Comparison of ENCODE assay signal across 1 cellular context in the genomic region with DNA sequence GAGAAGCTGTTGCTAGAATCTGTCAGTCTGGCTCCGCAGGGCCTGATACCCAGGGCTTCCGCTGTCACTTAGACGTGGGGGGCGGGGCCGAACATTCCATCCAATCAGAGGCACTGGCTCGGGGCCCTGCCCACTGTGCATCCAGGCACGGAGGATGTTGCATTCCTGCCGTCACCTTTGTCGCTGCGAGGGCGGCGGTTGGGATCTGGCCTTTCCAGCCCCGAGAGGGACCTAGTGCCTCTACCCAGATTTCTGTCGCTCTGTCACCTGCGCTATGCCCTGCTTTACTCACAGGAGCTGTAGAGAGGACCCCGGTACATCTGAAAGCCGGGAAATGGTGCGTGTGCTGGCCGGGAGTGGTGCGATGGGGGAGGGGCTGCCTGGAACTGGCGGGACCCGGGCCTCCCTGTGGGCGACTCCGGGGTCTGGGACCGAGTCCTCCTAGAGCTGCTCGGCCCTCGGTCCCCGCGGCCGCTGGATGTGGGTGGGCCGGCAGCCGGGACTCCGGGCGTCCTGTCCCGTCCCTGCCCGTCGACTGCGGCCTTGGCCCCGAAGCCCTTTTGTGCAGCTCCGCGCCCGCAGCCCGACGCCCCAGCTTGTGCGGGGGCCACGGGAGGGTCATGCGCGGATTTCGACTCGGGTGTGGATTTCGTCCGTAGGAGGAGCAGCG.
TF ChIP-seq lines count a peak whose summit lies in the region.

A gene (plus strand): TSS at position 133 of the 670 bp plus-strand sequence. CDS start 142 bp downstream, at position 275.

TF ChIP-seq in HepG2, 621 proteins besides CTCF, POLR2A, EP300 and RAD21 (continued from another document and continues in another):
- TF ChIP-seq, protein P1, sequence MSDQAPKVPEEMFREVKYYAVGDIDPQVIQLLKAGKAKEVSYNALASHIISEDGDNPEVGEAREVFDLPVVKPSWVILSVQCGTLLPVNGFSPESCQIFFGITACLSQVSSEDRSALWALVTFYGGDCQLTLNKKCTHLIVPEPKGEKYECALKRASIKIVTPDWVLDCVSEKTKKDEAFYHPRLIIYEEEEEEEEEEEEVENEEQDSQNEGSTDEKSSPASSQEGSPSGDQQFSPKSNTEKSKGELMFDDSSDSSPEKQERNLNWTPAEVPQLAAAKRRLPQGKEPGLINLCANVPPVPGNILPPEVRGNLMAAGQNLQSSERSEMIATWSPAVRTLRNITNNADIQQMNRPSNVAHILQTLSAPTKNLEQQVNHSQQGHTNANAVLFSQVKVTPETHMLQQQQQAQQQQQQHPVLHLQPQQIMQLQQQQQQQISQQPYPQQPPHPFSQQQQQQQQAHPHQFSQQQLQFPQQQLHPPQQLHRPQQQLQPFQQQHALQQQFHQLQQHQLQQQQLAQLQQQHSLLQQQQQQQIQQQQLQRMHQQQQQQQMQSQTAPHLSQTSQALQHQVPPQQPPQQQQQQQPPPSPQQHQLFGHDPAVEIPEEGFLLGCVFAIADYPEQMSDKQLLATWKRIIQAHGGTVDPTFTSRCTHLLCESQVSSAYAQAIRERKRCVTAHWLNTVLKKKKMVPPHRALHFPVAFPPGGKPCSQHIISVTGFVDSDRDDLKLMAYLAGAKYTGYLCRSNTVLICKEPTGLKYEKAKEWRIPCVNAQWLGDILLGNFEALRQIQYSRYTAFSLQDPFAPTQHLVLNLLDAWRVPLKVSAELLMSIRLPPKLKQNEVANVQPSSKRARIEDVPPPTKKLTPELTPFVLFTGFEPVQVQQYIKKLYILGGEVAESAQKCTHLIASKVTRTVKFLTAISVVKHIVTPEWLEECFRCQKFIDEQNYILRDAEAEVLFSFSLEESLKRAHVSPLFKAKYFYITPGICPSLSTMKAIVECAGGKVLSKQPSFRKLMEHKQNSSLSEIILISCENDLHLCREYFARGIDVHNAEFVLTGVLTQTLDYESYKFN (CRISPR knock-in tag; conservative IDR thresholded peaks at IDR 0.05) = peak; percentile 43
- TF ChIP-seq, protein P2, sequence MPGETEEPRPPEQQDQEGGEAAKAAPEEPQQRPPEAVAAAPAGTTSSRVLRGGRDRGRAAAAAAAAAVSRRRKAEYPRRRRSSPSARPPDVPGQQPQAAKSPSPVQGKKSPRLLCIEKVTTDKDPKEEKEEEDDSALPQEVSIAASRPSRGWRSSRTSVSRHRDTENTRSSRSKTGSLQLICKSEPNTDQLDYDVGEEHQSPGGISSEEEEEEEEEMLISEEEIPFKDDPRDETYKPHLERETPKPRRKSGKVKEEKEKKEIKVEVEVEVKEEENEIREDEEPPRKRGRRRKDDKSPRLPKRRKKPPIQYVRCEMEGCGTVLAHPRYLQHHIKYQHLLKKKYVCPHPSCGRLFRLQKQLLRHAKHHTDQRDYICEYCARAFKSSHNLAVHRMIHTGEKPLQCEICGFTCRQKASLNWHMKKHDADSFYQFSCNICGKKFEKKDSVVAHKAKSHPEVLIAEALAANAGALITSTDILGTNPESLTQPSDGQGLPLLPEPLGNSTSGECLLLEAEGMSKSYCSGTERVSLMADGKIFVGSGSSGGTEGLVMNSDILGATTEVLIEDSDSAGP (CRISPR knock-in tag; IDR thresholded peaks at IDR 0.05; ENCODE audit: borderline replicate concordance) = peak; percentile 61; the same call in 1 of the 2 replicates
- TF ChIP-seq, protein P3, sequence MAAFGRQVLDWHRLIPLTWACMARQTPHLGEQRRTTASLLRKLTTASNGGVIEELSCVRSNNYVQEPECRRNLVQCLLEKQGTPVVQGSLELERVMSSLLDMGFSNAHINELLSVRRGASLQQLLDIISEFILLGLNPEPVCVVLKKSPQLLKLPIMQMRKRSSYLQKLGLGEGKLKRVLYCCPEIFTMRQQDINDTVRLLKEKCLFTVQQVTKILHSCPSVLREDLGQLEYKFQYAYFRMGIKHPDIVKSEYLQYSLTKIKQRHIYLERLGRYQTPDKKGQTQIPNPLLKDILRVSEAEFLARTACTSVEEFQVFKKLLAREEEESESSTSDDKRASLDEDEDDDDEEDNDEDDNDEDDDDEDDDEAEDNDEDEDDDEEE (CRISPR knock-in tag; IDR thresholded peaks at IDR 0.05) = peak; percentile 31; the same call in 1 of the 2 replicates
- TF ChIP-seq ZNF251 (CRISPR knock-in tag; IDR thresholded peaks at IDR 0.05) = no peak
- TF ChIP-seq CHCHD3 (CRISPR knock-in tag; IDR thresholded peaks at IDR 0.05) = 0 out of 2 replicates have a peak, but pooled peaks have one; percentile 87
- peak; percentile 97 for TF ChIP-seq TEAD3 (CRISPR knock-in tag; optimal IDR thresholded peaks at IDR 0.05; ENCODE audit: borderline replicate concordance)
- peak; percentile 25; the same call in 1 of the 2 replicates for TF ChIP-seq CCDC6 (CRISPR knock-in tag; IDR thresholded peaks at IDR 0.05)
- no peak for TF ChIP-seq FOXC1 (CRISPR knock-in tag; IDR thresholded peaks at IDR 0.05; ENCODE audit: borderline replicate concordance)
- TF ChIP-seq, protein P4, sequence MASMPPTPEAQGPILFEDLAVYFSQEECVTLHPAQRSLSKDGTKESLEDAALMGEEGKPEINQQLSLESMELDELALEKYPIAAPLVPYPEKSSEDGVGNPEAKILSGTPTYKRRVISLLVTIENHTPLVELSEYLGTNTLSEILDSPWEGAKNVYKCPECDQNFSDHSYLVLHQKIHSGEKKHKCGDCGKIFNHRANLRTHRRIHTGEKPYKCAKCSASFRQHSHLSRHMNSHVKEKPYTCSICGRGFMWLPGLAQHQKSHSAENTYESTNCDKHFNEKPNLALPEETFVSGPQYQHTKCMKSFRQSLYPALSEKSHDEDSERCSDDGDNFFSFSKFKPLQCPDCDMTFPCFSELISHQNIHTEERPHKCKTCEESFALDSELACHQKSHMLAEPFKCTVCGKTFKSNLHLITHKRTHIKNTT (CRISPR knock-in tag; IDR thresholded peaks at IDR 0.05) = no peak
- TF ChIP-seq SPEN (CRISPR knock-in tag; IDR thresholded peaks at IDR 0.05; ENCODE audit: low read depth) = peak; percentile 66
- TF ChIP-seq CAMTA2 (CRISPR knock-in tag; IDR thresholded peaks at IDR 0.05; ENCODE audit: borderline replicate concordance) = no peak
- TF ChIP-seq, protein P5, sequence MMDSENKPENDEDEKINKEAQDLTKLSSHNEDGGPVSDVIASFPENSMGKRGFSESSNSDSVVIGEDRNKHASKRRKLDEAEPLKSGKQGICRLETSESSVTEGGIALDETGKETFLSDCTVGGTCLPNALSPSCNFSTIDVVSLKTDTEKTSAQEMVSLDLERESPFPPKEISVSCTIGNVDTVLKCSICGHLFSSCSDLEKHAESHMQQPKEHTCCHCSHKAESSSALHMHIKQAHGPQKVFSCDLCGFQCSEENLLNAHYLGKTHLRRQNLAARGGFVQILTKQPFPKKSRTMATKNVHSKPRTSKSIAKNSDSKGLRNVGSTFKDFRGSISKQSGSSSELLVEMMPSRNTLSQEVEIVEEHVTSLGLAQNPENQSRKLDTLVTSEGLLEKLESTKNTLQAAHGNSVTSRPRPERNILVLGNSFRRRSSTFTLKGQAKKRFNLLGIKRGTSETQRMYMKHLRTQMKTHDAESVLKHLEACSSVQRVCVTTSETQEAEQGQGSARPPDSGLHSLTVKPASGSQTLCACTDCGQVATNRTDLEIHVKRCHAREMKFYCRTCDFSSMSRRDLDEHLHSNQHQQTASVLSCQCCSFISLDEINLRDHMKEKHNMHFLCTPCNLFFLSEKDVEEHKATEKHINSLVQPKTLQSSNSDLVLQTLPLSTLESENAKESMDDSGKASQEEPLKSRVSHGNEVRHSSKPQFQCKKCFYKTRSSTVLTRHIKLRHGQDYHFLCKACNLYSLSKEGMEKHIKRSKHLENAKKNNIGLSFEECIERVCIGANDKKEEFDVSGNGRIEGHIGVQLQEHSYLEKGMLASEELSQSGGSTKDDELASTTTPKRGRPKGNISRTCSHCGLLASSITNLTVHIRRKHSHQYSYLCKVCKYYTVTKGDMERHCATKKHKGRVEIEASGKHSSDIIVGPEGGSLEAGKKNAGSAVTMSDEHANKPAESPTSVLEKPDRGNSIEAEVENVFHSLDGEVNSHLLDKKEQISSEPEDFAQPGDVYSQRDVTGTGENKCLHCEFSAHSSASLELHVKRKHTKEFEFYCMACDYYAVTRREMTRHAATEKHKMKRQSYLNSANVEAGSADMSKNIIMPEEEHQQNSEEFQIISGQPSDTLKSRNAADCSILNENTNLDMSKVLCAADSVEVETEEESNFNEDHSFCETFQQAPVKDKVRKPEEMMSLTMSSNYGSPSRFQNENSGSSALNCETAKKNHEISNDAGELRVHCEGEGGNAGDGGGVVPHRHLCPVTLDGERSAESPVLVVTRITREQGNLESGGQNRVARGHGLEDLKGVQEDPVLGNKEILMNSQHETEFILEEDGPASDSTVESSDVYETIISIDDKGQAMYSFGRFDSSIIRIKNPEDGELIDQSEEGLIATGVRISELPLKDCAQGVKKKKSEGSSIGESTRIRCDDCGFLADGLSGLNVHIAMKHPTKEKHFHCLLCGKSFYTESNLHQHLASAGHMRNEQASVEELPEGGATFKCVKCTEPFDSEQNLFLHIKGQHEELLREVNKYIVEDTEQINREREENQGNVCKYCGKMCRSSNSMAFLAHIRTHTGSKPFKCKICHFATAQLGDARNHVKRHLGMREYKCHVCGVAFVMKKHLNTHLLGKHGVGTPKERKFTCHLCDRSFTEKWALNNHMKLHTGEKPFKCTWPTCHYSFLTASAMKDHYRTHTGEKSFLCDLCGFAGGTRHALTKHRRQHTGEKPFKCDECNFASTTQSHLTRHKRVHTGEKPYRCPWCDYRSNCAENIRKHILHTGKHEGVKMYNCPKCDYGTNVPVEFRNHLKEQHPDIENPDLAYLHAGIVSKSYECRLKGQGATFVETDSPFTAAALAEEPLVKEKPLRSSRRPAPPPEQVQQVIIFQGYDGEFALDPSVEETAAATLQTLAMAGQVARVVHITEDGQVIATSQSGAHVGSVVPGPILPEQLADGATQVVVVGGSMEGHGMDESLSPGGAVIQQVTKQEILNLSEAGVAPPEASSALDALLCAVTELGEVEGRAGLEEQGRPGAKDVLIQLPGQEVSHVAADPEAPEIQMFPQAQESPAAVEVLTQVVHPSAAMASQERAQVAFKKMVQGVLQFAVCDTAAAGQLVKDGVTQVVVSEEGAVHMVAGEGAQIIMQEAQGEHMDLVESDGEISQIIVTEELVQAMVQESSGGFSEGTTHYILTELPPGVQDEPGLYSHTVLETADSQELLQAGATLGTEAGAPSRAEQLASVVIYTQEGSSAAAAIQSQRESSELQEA (CRISPR knock-in tag; IDR thresholded peaks at IDR 0.05; ENCODE audit: not compliant biosample characterization) = peak; percentile 98
- TF ChIP-seq REPIN1 (CRISPR knock-in tag; IDR thresholded peaks at IDR 0.05; ENCODE audit: borderline replicate concordance, low read depth) = no peak
- TF ChIP-seq SMC3 (IDR thresholded peaks at IDR 0.05; ENCODE audit: low read length) = no peak
- peak; percentile 79; the same call in 1 of the 2 replicates for TF ChIP-seq ATF7-NPFF (CRISPR knock-in tag; IDR thresholded peaks at IDR 0.05; ENCODE audit: low read depth)
- TF ChIP-seq YEATS4 (CRISPR knock-in tag; IDR thresholded peaks at IDR 0.05; ENCODE audit: borderline replicate concordance) = peak; percentile 36; the same call in 1 of the 2 replicates
- TF ChIP-seq, protein P6, sequence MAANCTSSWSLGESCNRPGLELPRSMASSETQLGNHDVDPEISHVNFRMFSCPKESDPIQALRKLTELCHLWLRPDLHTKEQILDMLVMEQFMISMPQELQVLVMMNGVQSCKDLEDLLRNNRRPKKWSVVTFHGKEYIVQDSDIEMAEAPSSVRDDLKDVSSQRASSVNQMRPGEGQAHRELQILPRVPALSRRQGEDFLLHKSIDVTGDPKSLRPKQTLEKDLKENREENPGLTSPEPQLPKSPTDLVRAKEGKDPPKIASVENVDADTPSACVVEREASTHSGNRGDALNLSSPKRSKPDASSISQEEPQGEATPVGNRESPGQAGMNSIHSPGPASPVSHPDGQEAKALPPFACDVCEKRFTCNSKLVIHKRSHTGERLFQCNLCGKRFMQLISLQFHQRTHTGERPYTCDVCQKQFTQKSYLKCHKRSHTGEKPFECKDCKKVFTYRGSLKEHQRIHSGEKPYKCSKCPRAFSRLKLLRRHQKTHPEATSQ (CRISPR knock-in tag; IDR thresholded peaks at IDR 0.05; ENCODE audit: borderline replicate concordance) = 0 out of 2 replicates have a peak, but pooled peaks have one; percentile 41
- peak; percentile 78 for TF ChIP-seq ZFY (CRISPR knock-in tag; IDR thresholded peaks at IDR 0.05)
- peak; percentile 48; the same call in 1 of the 2 replicates for TF ChIP-seq ELF3 (CRISPR knock-in tag; IDR thresholded peaks at IDR 0.05)
- peak; percentile 80; the same call in 1 of the 2 replicates for TF ChIP-seq ZNF343 (CRISPR knock-in tag; IDR thresholded peaks at IDR 0.05)
- 0 out of 2 replicates have a peak, but pooled peaks have one; percentile 22 for TF ChIP-seq ZNF143 (CRISPR knock-in tag; IDR thresholded peaks at IDR 0.05)
- TF ChIP-seq, protein P7, sequence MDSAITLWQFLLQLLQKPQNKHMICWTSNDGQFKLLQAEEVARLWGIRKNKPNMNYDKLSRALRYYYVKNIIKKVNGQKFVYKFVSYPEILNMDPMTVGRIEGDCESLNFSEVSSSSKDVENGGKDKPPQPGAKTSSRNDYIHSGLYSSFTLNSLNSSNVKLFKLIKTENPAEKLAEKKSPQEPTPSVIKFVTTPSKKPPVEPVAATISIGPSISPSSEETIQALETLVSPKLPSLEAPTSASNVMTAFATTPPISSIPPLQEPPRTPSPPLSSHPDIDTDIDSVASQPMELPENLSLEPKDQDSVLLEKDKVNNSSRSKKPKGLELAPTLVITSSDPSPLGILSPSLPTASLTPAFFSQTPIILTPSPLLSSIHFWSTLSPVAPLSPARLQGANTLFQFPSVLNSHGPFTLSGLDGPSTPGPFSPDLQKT (CRISPR knock-in tag; IDR thresholded peaks at IDR 0.05; ENCODE audit: borderline replicate concordance) = peak; percentile 47; the same call in 1 of the 2 replicates
- TF ChIP-seq ZNF24 (IDR thresholded peaks at IDR 0.05) = no peak
- TF ChIP-seq ZNF878 (CRISPR knock-in tag; IDR thresholded peaks at IDR 0.05) = peak; percentile 39; the same call in 1 of the 2 replicates
- TF ChIP-seq KMT2A (CRISPR knock-in tag; IDR thresholded peaks at IDR 0.05) = peak; percentile 60; the same call in 1 of the 2 replicates
- TF ChIP-seq, protein P8, sequence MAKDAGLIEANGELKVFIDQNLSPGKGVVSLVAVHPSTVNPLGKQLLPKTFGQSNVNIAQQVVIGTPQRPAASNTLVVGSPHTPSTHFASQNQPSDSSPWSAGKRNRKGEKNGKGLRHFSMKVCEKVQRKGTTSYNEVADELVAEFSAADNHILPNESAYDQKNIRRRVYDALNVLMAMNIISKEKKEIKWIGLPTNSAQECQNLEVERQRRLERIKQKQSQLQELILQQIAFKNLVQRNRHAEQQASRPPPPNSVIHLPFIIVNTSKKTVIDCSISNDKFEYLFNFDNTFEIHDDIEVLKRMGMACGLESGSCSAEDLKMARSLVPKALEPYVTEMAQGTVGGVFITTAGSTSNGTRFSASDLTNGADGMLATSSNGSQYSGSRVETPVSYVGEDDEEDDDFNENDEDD (CRISPR knock-in tag; IDR thresholded peaks at IDR 0.05; ENCODE audit: borderline replicate concordance) = peak; percentile 68; the same call in 1 of the 2 replicates
- peak; percentile 54; the same call in 1 of the 2 replicates for TF ChIP-seq ARNTL (CRISPR knock-in tag; IDR thresholded peaks at IDR 0.05)
- peak; percentile 65; the same call in 1 of the 2 replicates for TF ChIP-seq ZNF563 (CRISPR knock-in tag; IDR thresholded peaks at IDR 0.05)
- TF ChIP-seq PAX8 (CRISPR knock-in tag; IDR thresholded peaks at IDR 0.05; ENCODE audit: borderline replicate concordance) = 0 out of 2 replicates have a peak, but pooled peaks have one; percentile 56
- peak; percentile 39; the same call in 1 of the 2 replicates for TF ChIP-seq ZNF292 (CRISPR knock-in tag; IDR thresholded peaks at IDR 0.05; ENCODE audit: borderline replicate concordance, low read depth)
- peak; percentile 19 for TF ChIP-seq RBM39 (IDR thresholded peaks at IDR 0.05; ENCODE audit: low read depth, low read length, poor library complexity, severe bottlenecking)
- TF ChIP-seq, protein P9, sequence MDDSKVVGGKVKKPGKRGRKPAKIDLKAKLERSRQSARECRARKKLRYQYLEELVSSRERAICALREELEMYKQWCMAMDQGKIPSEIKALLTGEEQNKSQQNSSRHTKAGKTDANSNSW (CRISPR knock-in tag; IDR thresholded peaks at IDR 0.05; ENCODE audit: borderline replicate concordance) = 0 out of 2 replicates have a peak, but pooled peaks have one; percentile 75
- TF ChIP-seq HDAC2 (CRISPR knock-in tag; IDR thresholded peaks at IDR 0.05) = peak; percentile 59
- TF ChIP-seq RBFOX2 (IDR thresholded peaks at IDR 0.05; ENCODE audit: low read depth, low read length) = peak; percentile 50; the same call in 1 of the 2 replicates
